8 cellular contexts compared by ENCODE assay signal in the genomic region with DNA sequence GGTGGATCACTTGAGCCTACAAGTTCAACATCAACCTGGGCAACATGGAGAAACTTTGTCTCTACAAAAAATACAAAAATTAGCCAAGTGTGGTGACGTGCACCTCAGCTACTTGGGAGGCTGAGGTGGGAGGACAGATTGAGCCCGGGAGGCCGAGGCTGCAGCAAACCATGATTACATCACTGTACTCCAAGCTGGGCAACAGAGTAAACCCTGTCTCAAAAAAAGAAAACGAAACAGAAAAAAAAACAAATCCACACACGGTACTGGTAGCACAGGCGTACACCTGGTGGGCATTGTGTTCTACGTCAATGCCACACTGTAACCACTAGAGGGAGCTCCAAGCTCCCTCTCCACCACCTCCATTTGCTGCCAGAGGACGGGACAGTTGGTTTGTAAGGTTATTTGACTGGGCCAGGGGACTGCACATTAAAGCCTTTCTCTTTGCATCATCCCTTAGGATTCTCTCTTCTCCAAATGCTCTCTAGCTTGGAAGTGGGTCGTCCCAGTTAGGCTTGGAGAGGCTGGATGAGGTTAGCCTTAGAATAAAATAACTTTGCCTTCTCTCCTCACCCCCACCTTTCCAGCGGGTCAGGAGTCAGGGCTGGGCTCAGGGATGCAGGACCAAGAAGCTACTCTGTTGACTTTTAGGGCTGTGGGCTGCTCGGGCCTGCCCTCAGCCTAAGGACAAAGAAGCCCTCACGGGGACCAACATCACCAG.
DNase-seq lines count a peak whose midpoint lies in the region; ATAC-seq and TF ChIP-seq lines count a peak whose summit lies in the region.

No MANE protein-coding gene starts in this region.

- H3K9me3 ChIP-seq in BLaER1, result no peaks in the 10 kb centered on the region
- no peaks in the 10 kb centered on the region for H3K9me3 ChIP-seq in tibial artery

- H3K4me1 ChIP-seq in BLaER1 (peaks cover 69% of the 10 kb centered on the region), tibial artery (peaks cover 0 to 97% (median 78%) of the 10 kb centered on the region in 4 donors)

- H3K4me1 Mint-ChIP-seq in effector memory CD8-positive, alpha-beta T cell (ENCODE audit: low read depth in 2 of 2), result peaks cover 0 to 3% of the 10 kb centered on the region in 2 donors

- H3K36me3 ChIP-seq in BLaER1 (peaks cover 16% of the 10 kb centered on the region; the same call in 1 of the 2 replicates), tibial artery (peaks cover 67 to 88% (median 77%) of the 10 kb centered on the region in 3 donors)

- no peak overlapping the region for H3K9ac ChIP-seq in BLaER1

- H3K27me3 ChIP-seq in BLaER1 (no peaks in the 10 kb centered on the region), tibial artery (no peaks in the 10 kb centered on the region)

- H3K36me3 Mint-ChIP-seq in effector memory CD8-positive, alpha-beta T cell (ENCODE audit: insufficient read depth), result no peaks in the 10 kb centered on the region

- TF ChIP-seq CTCF in tibial artery (IDR thresholded peaks at IDR 0.05), result peak; percentile 90 to 94

- no peak overlapping the region for H3K4me3 Mint-ChIP-seq in effector memory CD8-positive, alpha-beta T cell

- DNase-seq in NCI-H2196 (lab: John Stamatoyannopoulos, UW; ENCODE audit: unreplicated experiment), result peak; percentile 36
- DNase-seq in activated CD4-positive, alpha-beta T cell treated with anti-CD3 and anti-CD28 coated beads, Interleukin-2, amount 50 U/mL, for 1 hour, result peak; percentile 15
- DNase-seq in effector memory CD8-positive, alpha-beta T cell, result peak; percentile 20 to 34 (median 21)
- DNase-seq in mucosa of gallbladder (ENCODE audit: low spot score), result peak; percentile 42
- no peak for DNase-seq in tibial artery

- H3K27ac ChIP-seq in BLaER1 (no peak overlapping the region), tibial artery (peak overlapping the region; percentile 80 to 91)

- no peak overlapping the region for H3K27ac Mint-ChIP-seq in effector memory CD8-positive, alpha-beta T cell

- no peaks in the 10 kb centered on the region for H3K27me3 Mint-ChIP-seq in effector memory CD8-positive, alpha-beta T cell

- no peaks in the 10 kb centered on the region for H4K20me1 ChIP-seq in BLaER1

- H3K9me3 Mint-ChIP-seq in effector memory CD8-positive, alpha-beta T cell, result no peaks in the 10 kb centered on the region

- ATAC-seq in GM18517 (IDR thresholded peaks at IDR 0.05; ENCODE audit: unreplicated experiment) (peak; percentile 94), HG02943 (IDR thresholded peaks at IDR 0.05; ENCODE audit: low read depth, unreplicated experiment) (peak; percentile 79)
- ATAC-seq in effector memory CD8-positive, alpha-beta T cell (replicated peaks), result peak; percentile 84

- H3K4me3 ChIP-seq in BLaER1, result no peak overlapping the region
- no peak overlapping the region for H3K4me3 ChIP-seq in tibial artery

- H3K4me2 ChIP-seq in BLaER1, result peak overlapping the region; percentile 79

- intact Hi-C loops in tibial artery (cut with DNase I; ENCODE audit: low total_unique reads), result loop anchor here (1.0 kb wide), 1 partner anchor 171 kb away; no protein-coding TSS in a partner anchor

Comparison
In these comparisons a context has a peak if more than half of its experiments do, and no peak if none do; other contexts are left out.
1. DNase-seq: peak in NCI-H2196 (single experiment), activated CD4-positive, alpha-beta T cell treated with anti-CD3 and anti-CD28 coated beads, Interleukin-2, amount 50 U/mL, for 1 hour (single experiment), effector memory CD8-positive, alpha-beta T cell (3 of 3) and mucosa of gallbladder (single experiment); none in tibial artery (0 of 2).
2. Peak in every context shown above with its lines, with median percentiles within 50 percentile points of each other: ATAC-seq.